In the genomic region with DNA sequence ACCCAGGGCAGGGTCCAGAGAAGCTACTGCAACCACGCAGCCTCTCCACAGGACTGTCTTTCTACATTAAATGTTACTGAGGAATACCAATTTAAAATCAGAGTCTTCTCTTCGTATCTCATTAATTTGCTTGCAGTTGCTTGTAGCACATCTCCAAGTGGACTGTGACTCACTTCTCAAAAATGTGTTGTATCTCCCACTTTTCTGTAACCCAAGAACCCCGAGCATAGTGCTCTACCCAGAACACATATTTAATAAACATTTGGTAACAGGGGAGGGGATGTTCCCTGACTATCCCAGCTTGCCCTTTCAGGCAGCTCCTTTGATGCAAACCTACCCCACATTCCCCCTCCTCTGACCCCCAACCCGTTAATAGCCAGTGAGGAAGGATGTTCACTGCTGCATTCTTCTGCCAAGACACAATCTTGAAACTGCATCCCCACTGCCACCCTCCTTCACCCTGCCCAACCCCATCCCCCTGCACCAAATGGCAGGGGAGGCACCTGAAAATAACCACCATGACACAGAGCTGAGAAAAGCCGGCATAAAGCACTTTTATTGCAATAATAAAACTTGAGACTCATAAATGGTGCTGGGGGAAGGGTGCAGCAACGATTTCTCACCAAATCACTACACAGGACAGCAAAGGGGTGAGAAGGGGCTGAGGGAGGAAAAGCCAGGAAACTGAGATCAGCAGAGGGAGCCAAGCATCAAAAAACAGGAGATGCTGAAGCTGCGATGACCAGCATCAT, we compare ENCODE assay signal across 16 cellular contexts. TPM values are rescaled to one million over a fixed set of nuclear protein-coding genes. Genes with fewer than 3 reads are reported as not detected.
A peak's percentile ranks its signal among the peaks of the same experiment; 100 is the strongest.
DNase-seq lines count a peak whose midpoint lies in the region; ATAC-seq, FAIRE-seq and TF ChIP-seq lines count a peak whose summit lies in the region.
"Had no signal": no experiment of that assay in that cellular context is flagged by ENCODE, and none has a peak within 500 bp of the region (broad histone marks: within the 10 kb centered on the region; RNA-seq: fewer than 3 reads in every experiment).

No MANE protein-coding gene starts in this region.

- no peak overlapping the region for H2BK12ac ChIP-seq in H1 (ENCODE audit: low read depth, low read length)

- H2AFZ ChIP-seq in PC-9 = no peak overlapping the region
- H2AFZ ChIP-seq in H1 (ENCODE audit: low read length) = no peak overlapping the region

- no peaks in the 10 kb centered on the region for H3K27me3 ChIP-seq in PC-9 (ENCODE audit: insufficient read depth, low read depth)
- H3K27me3 ChIP-seq in H1 (replicated peaks in 1 of 4; ENCODE audit: control insufficient read depth in 3 of 4, extremely low read depth in 1 of 4, insufficient read depth in 3 of 4, low read length in 3 of 4) = no peaks in the 10 kb centered on the region
- no peaks in the 10 kb centered on the region for H3K27me3 ChIP-seq in vagina
- H3K27me3 ChIP-seq: gastrocnemius medialis, upper lobe of right lung had no signal

- H3K27ac ChIP-seq in PC-9 (no peak overlapping the region; the same call in 1 of the 2 replicates), H1 (ENCODE audit: low read depth, low read length) (no peak overlapping the region), vagina (no peak overlapping the region)
- H3K27ac ChIP-seq: gastrocnemius medialis, HL-60, upper lobe of right lung had no signal

- CTCF ChIA-PET in Calu3 (lab: Charles Lee) = interaction anchor here (0.6 kb wide), 1 partner anchor 386 kb away, joined by 3 read pairs; no protein-coding TSS in a partner anchor
- CTCF ChIA-PET in PC-9 (lab: Charles Lee) = no interaction called here
- CTCF ChIA-PET in H1 (lab: Charles Lee; ENCODE audit: partially characterized antibody) = no interaction called here

- WGBS in H1 (ENCODE audit: extremely low coverage in 1 of 2, insufficient coverage in 1 of 2, insufficient read length in 1 of 2, insufficient replicate concordance in 2 of 2, low coverage in 1 of 2, low lambda C conversion rate in 2 of 2, missing lambda C conversion rate in 1 of 2), 2 experiments = 96% methylated on average over 7 of the region's 7 CpGs; no CpG with 5 or more reads in 1 of the 2 experiments

- H3K79me2 ChIP-seq in PC-9 (ENCODE audit: low read depth) (peaks cover 28% of the 10 kb centered on the region), H1 (ENCODE audit: control insufficient read depth in 1 of 2, insufficient read depth in 2 of 2, low read length in 2 of 2) (peaks cover 0 to 7% of the 10 kb centered on the region in 2 experiments; a peak in 2 of 4 replicates)

- no peak overlapping the region for H3K27ac Mint-ChIP-seq in Calu3 (ENCODE audit: unreplicated experiment)
- H3K27ac Mint-ChIP-seq in naive thymus-derived CD8-positive, alpha-beta T cell = peak overlapping the region; percentile 15 to 85 (median 62)
- H3K27ac Mint-ChIP-seq: activated CD8-positive, alpha-beta memory T cell treated with anti-CD3 and anti-CD28 coated beads, Interleukin-2, amount 10 ng/mL, durations not matched to agents 7 days and 5 days had no signal

- H4K5ac ChIP-seq in H1 (ENCODE audit: insufficient read length, low read depth, low read length) = no peak overlapping the region

- TF ChIP-seq RAD21 in H1 (IDR thresholded peaks at IDR 0.05 in 1 of 2, conservative IDR thresholded peaks at IDR 0.05 in 1 of 2; ENCODE audit: low read depth in 2 of 2, low read length in 2 of 2) = no peak

- H3K36me3 ChIP-seq in PC-9 (ENCODE audit: low read depth) (peaks cover 30% of the 10 kb centered on the region), H1 (ENCODE audit: control insufficient read depth in 2 of 4, insufficient read depth in 4 of 4, low read length in 3 of 4) (peaks cover 3 to 38% (median 16%) of the 10 kb centered on the region in 4 experiments), vagina (peaks cover 0 to 24% of the 10 kb centered on the region in 2 donors)

- peaks cover 19% of the 10 kb centered on the region for H3K36me3 Mint-ChIP-seq in Calu3 (ENCODE audit: insufficient read depth, unreplicated experiment)
- peaks cover 4 to 66% (median 28%) of the 10 kb centered on the region in 3 donors for H3K36me3 Mint-ChIP-seq in naive thymus-derived CD8-positive, alpha-beta T cell

- H2BK120ac ChIP-seq in H1 (replicated peaks; ENCODE audit: low read depth, low read length) = no peak overlapping the region

- DNase-seq in Calu3 (no peak), PC-9 (no peak), H1 (ENCODE audit: low read depth in 1 of 2, low spot score in 2 of 2) (no peak), vagina (ENCODE audit: extremely low spot score in 2 of 2) (no peak), GM12892 (ENCODE audit: insufficient read length) (no peak)
- DNase-seq in naive thymus-derived CD8-positive, alpha-beta T cell = no peak
- no peak for DNase-seq in stimulated activated CD4-positive, alpha-beta T cell treated with anti-CD3 and anti-CD28 coated beads, Interleukin-2, amount 100 ng/mL, for 48 hours
- DNase-seq: activated CD8-positive, alpha-beta memory T cell treated with anti-CD3 and anti-CD28 coated beads, Interleukin-2, amount 10 ng/mL, durations not matched to agents 7 days and 5 days; central memory CD4-positive, alpha-beta T cell; gastrocnemius medialis; NCI-H1105; NCI-H748 treated with DMSO at 0.1 percent for 48 hours; upper lobe of right lung had no signal

- H3K4me1 ChIP-seq in PC-9 (replicated peaks; ENCODE audit: insufficient read depth) = no peaks in the 10 kb centered on the region
- H3K4me1 ChIP-seq in H1 (replicated peaks in 1 of 4; ENCODE audit: control insufficient read depth in 3 of 4, insufficient read depth in 4 of 4, low read length in 3 of 4) = no peaks in the 10 kb centered on the region
- H3K4me1 ChIP-seq in vagina = no peaks in the 10 kb centered on the region

- ATAC-seq in naive thymus-derived CD8-positive, alpha-beta T cell = no peak
- ATAC-seq in GM18861 (IDR thresholded peaks at IDR 0.05; ENCODE audit: unreplicated experiment) = no peak
- ATAC-seq: activated CD8-positive, alpha-beta memory T cell treated with anti-CD3 and anti-CD28 coated beads, Interleukin-2, amount 10 ng/mL, durations not matched to agents 7 days and 5 days; gastrocnemius medialis; GM12878; upper lobe of right lung had no signal

- POLR2A ChIA-PET in PC-9 (lab: Charles Lee; ENCODE audit: unreplicated experiment) = interaction anchor here (0.7 kb wide), 1 partner anchor 15 kb away, joined by 4 read pairs; no protein-coding TSS in a partner anchor
- POLR2A ChIA-PET in H1 (lab: Charles Lee; ENCODE audit: partially characterized antibody) = interaction anchor here (0.6 to 1.5 kb wide), 2 partner anchors 43 to 143 kb away, joined by 3 to 4 read pairs; partner anchors contain the start of gene RAD21L1
- POLR2A ChIA-PET in naive thymus-derived CD8-positive, alpha-beta T cell (lab: Charles Lee) = no interaction called here

- no peak overlapping the region for H4K91ac ChIP-seq in H1 (replicated peaks; ENCODE audit: insufficient read length, low read length)

- H3K4me2 ChIP-seq in PC-9 = no peak overlapping the region
- no peak overlapping the region for H3K4me2 ChIP-seq in H1 (ENCODE audit: insufficient read depth in 1 of 2, low read depth in 2 of 2, low read length in 2 of 2)

- no peak overlapping the region for H2AK5ac ChIP-seq in H1 (ENCODE audit: low read depth, low read length)

- H2BK5ac ChIP-seq in H1 (ENCODE audit: low read depth, low read length) = no peak overlapping the region

- intact Hi-C loops in Calu3 (cut with micrococcal nuclease; ENCODE audit: unreplicated experiment) (no loop called here), PC-9 (cut with micrococcal nuclease; ENCODE audit: unreplicated experiment) (no loop called here), vagina (cut with DNase I) (no loop called here)

- H3K23me2 ChIP-seq in H1 (ENCODE audit: low read depth, low read length) = no peaks in the 10 kb centered on the region

- peaks cover 9% of the 10 kb centered on the region for H3K4me1 Mint-ChIP-seq in Calu3 (ENCODE audit: low read depth, unreplicated experiment)
- peaks cover 16 to 55% (median 39%) of the 10 kb centered on the region in 4 donors for H3K4me1 Mint-ChIP-seq in naive thymus-derived CD8-positive, alpha-beta T cell

- H3K4me3 ChIP-seq in PC-9 = no peak overlapping the region
- no peak overlapping the region for H3K4me3 ChIP-seq in H1 (ENCODE audit: extremely low read depth in 1 of 4, insufficient read depth in 2 of 4, low read depth in 3 of 4, low read length in 4 of 4)
- no peak overlapping the region for H3K4me3 ChIP-seq in vagina
- H3K4me3 ChIP-seq: gastrocnemius medialis, GM12878, upper lobe of right lung had no signal

- no peaks in the 10 kb centered on the region for H3K9me3 ChIP-seq in PC-9 (ENCODE audit: insufficient read depth, low read depth)
- no peaks in the 10 kb centered on the region for H3K9me3 ChIP-seq in H1 (ENCODE audit: insufficient read depth in 2 of 2, low read depth in 1 of 2, low read length in 1 of 2)
- H3K9me3 ChIP-seq in vagina = no peaks in the 10 kb centered on the region
- H3K9me3 ChIP-seq: gastrocnemius medialis, upper lobe of right lung had no signal

- no peak overlapping the region for H2BK15ac ChIP-seq in H1 (ENCODE audit: low read length)

- H3F3A ChIP-seq in PC-9 (ENCODE audit: insufficient read depth, low read depth) = peaks cover 53% of the 10 kb centered on the region

- BruUV-seq in Calu3 (replicated peaks; lab: Mats Ljungman, UMichigan) (TSS peak; percentile 83), PC-9 (replicated peaks; lab: Mats Ljungman, UMichigan) (TSS peak; percentile 34)

- H3K56ac ChIP-seq in H1 (replicated peaks; ENCODE audit: insufficient read length, low read depth, low read length) = no peak overlapping the region

- H3K9me3 Mint-ChIP-seq in Calu3 (ENCODE audit: low read depth, unreplicated experiment) = peaks cover 2% of the 10 kb centered on the region
- peaks cover 0 to 4% (median 0%) of the 10 kb centered on the region in 9 donors for H3K9me3 Mint-ChIP-seq in naive thymus-derived CD8-positive, alpha-beta T cell

- peak; percentile 24 for FAIRE-seq in H1 (lab: Jason Lieb, UNC)
- no peak for FAIRE-seq in GM12892 (lab: Jason Lieb, UNC)

- H4K20me1 ChIP-seq in PC-9 (ENCODE audit: insufficient read depth) = peaks cover 34% of the 10 kb centered on the region
- peaks cover 5 to 13% of the 10 kb centered on the region in 2 experiments for H4K20me1 ChIP-seq in H1 (replicated peaks in 1 of 2; ENCODE audit: control insufficient read depth in 1 of 2, insufficient read depth in 2 of 2, low read length in 2 of 2)

- H3K18ac ChIP-seq in H1 (ENCODE audit: extremely low read depth, low read length) = no peak overlapping the region

- H3K4ac ChIP-seq in H1 (replicated peaks; ENCODE audit: insufficient read length, low read depth, low read length) = no peak overlapping the region

- no peak for TF ChIP-seq EP300 in H1 (IDR thresholded peaks at IDR 0.05; ENCODE audit: borderline replicate concordance in 1 of 2, low read depth in 2 of 2, low read length in 2 of 2)

- TF ChIP-seq POLR2A in H1 (IDR thresholded peaks at IDR 0.05; ENCODE audit: control extremely low read depth in 1 of 2, low read depth in 2 of 2, low read length in 2 of 2) = no peak
- no peak for TF ChIP-seq POLR2A in vagina (IDR thresholded peaks at IDR 0.05)
- TF ChIP-seq POLR2A in GM12892 (IDR thresholded peaks at IDR 0.05; ENCODE audit: low read depth, low read length) = no peak

- H3K9me2 ChIP-seq in PC-9 (ENCODE audit: insufficient read depth) = no peaks in the 10 kb centered on the region

- no peak overlapping the region for H2BK20ac ChIP-seq in H1 (ENCODE audit: low read length)

- 0 out of 2 replicates have a peak, but pooled peaks cover 2% of the 10 kb centered on the region for H3K79me1 ChIP-seq in H1 (ENCODE audit: low read depth, low read length)

- no peak overlapping the region for H3K23ac ChIP-seq in H1 (ENCODE audit: insufficient read length)

- TF ChIP-seq CTCF in Calu3 (IDR thresholded peaks at IDR 0.05; ENCODE audit: unreplicated experiment) (no peak), PC-9 (conservative IDR thresholded peaks at IDR 0.05) (no peak), H1 (IDR thresholded peaks at IDR 0.05; ENCODE audit: control extremely low read depth in 1 of 3, insufficient read depth in 1 of 3, low read depth in 1 of 3, low read length in 3 of 3) (no peak), vagina (IDR thresholded peaks at IDR 0.05) (no peak)

- no peak overlapping the region for H3K14ac ChIP-seq in H1 (ENCODE audit: insufficient read length)

- H3K4me3 Mint-ChIP-seq in Calu3 (ENCODE audit: low read depth, unreplicated experiment) = no peak overlapping the region
- no peak overlapping the region for H3K4me3 Mint-ChIP-seq in naive thymus-derived CD8-positive, alpha-beta T cell
- H3K4me3 Mint-ChIP-seq: activated CD8-positive, alpha-beta memory T cell treated with anti-CD3 and anti-CD28 coated beads, Interleukin-2, amount 10 ng/mL, durations not matched to agents 7 days and 5 days had no signal

- no peaks in the 10 kb centered on the region for H3K27me3 Mint-ChIP-seq in Calu3 (ENCODE audit: unreplicated experiment)
- H3K27me3 Mint-ChIP-seq in naive thymus-derived CD8-positive, alpha-beta T cell = no peaks in the 10 kb centered on the region
- H3K27me3 Mint-ChIP-seq: activated CD8-positive, alpha-beta memory T cell treated with anti-CD3 and anti-CD28 coated beads, Interleukin-2, amount 10 ng/mL, durations not matched to agents 7 days and 5 days had no signal

- no peak overlapping the region for H3K9ac ChIP-seq in H1 (replicated peaks in 1 of 4; ENCODE audit: extremely low read depth in 1 of 4, low read depth in 3 of 4, low read length in 3 of 4)

- no peak overlapping the region for H4K8ac ChIP-seq in H1 (ENCODE audit: extremely low read depth, insufficient read depth, low read length)

RNA-seq across cellular contexts. Expression of gene FKBP1A, which starts 24.2 kb away (rescaled TPM):
- total RNA-seq in Calu3 (2022) (166 and 173 TPM in 2 replicates), PC-9 (2021) (248 and 320 TPM in 2 replicates), vagina (212 TPM)
- total RNA-seq in H1 (2021; fragmentation: NEBNext Ultra II Directional; extraction: Animal tissue kit (Norgen Biotek cat#: 25700)) = 243 and 250 TPM in 2 replicates
- 583 and 685 TPM in 2 replicates for polyA plus RNA-seq in H1 (2011; rRNA removed)
- 454 TPM for polyA plus RNA-seq in H1 (2011; cell fraction: cytosol; rRNA removed)
- polyA plus RNA-seq in H1 (2011; cell fraction: nucleus; rRNA removed) = 218 TPM
- 324 to 404 TPM (median 351 TPM) in 4 replicates for polyA plus RNA-seq in H1 (2012, experiment 1 of 2)
- 485 TPM for polyA plus RNA-seq in H1 (2012, experiment 2 of 2)
- polyA plus RNA-seq in H1 (2013, experiment 1 of 2) = 192 TPM
- polyA plus RNA-seq in H1 (2013, experiment 2 of 2) = 207 TPM
- 384 and 553 TPM in 2 replicates for polyA minus RNA-seq in H1 (2011; rRNA and poly(A)+ RNA removed)
- 108 TPM for polyA minus RNA-seq in H1 (2011; cell fraction: cytosol; rRNA and poly(A)+ RNA removed)
- polyA minus RNA-seq in H1 (2011; cell fraction: nucleus; rRNA and poly(A)+ RNA removed) = 113 TPM
- total RNA-seq in naive thymus-derived CD8-positive, alpha-beta T cell = 10 to 100 TPM; 79.0 to 79.4 TPM
- 10 to 100 TPM; 47.2 to 50.4 (median 50.1) TPM for polyA plus RNA-seq in naive thymus-derived CD8-positive, alpha-beta T cell
- 207 TPM for polyA plus RNA-seq in GM12892 (2012; ENCODE audit: missing spikeins)

RNA-seq across cellular contexts. Expression of gene SDCBP2, which starts 39.7 kb away (rescaled TPM):
- 8.2 and 18.9 TPM in 2 replicates for total RNA-seq in Calu3 (2022)
- 12.3 and 14.8 TPM in 2 replicates for total RNA-seq in PC-9 (2021)
- total RNA-seq in H1 (2021; fragmentation: NEBNext Ultra II Directional; extraction: Animal tissue kit (Norgen Biotek cat#: 25700)) = 3.6 and 4.2 TPM in 2 replicates
- 5.9 and 6.7 TPM in 2 replicates for polyA plus RNA-seq in H1 (2011; rRNA removed)
- polyA plus RNA-seq in H1 (2011; cell fraction: cytosol; rRNA removed) = 7.0 TPM
- 5.8 TPM for polyA plus RNA-seq in H1 (2011; cell fraction: nucleus; rRNA removed)
- polyA plus RNA-seq in H1 (2012, experiment 1 of 2) = 3.0 to 6.0 TPM (median 5.0 TPM) in 4 replicates
- polyA plus RNA-seq in H1 (2012, experiment 2 of 2) = 3.0 TPM
- 3.0 TPM for polyA plus RNA-seq in H1 (2013, experiment 1 of 2)
- polyA plus RNA-seq in H1 (2013, experiment 2 of 2) = 2.9 TPM
- polyA minus RNA-seq in H1 (2011; rRNA and poly(A)+ RNA removed) = 1.4 and 1.5 TPM in 2 replicates
- polyA minus RNA-seq in H1 (2011; cell fraction: cytosol; rRNA and poly(A)+ RNA removed) = 2.7 TPM
- 1.1 TPM for polyA minus RNA-seq in H1 (2011; cell fraction: nucleus; rRNA and poly(A)+ RNA removed)
- 1 to 10 TPM; 2.7 to 3.3 TPM for total RNA-seq in naive thymus-derived CD8-positive, alpha-beta T cell
- polyA plus RNA-seq in naive thymus-derived CD8-positive, alpha-beta T cell = 1 to 10 TPM in 1 of 3 donors, under 1 TPM in 2; 0.81 to 1.5 (median 0.98) TPM
- 43.5 TPM for total RNA-seq in vagina
- polyA plus RNA-seq in GM12892 (2012; ENCODE audit: missing spikeins) = 1.1 TPM
